17 cellular contexts compared by ENCODE assay signal in genomic region chr6:75656479-75656878, GRCh38. TPM values are rescaled to one million over a fixed set of nuclear protein-coding genes. Genes with fewer than 3 reads are reported as not detected.
A peak's percentile ranks its signal among the peaks of the same experiment; 100 is the strongest.
DNase-seq lines count a peak whose midpoint lies in the region; ATAC-seq and TF ChIP-seq lines count a peak whose summit lies in the region.
"Had no signal": no experiment of that assay in that cellular context is flagged by ENCODE, and none has a peak within 500 bp of the region (broad histone marks: within the 10 kb centered on the region; RNA-seq: fewer than 3 reads in every experiment).

No MANE protein-coding gene starts in this region.

- CTCF ChIA-PET in HEK293T (lab: Yijun Ruan, JAX), result interaction anchor here (0.7 kb wide), 1 partner anchor 42 kb away, joined by 5 read pairs; no protein-coding TSS in a partner anchor

- no peak overlapping the region for H3K4me3 Mint-ChIP-seq in stimulated activated naive CD8-positive, alpha-beta T cell treated with anti-CD3 and anti-CD28 coated beads, Interleukin-15, Interleukin-2, amounts not matched to agents 100 ng/mL and 50 ng/mL, for 24 hours
- H3K4me3 Mint-ChIP-seq in central memory CD8-positive, alpha-beta T cell, result no peak overlapping the region
- H3K4me3 Mint-ChIP-seq in type B pancreatic cell, result no peak overlapping the region
- H3K4me3 Mint-ChIP-seq: CD4-positive, alpha-beta memory T cell had no signal

- DNase-seq in stimulated activated naive CD8-positive, alpha-beta T cell treated with anti-CD3 and anti-CD28 coated beads, Interleukin-15, Interleukin-2, amounts not matched to agents 100 U/mL and 50 U/mL, for 24 hours, result no peak
- no peak for DNase-seq in HEK293T (ENCODE audit: extremely low spot score)
- DNase-seq in central memory CD8-positive, alpha-beta T cell (ENCODE audit: low spot score in 2 of 2), result no peak
- DNase-seq in type B pancreatic cell (ENCODE audit: extremely low spot score, unreplicated experiment), result no peak
- DNase-seq in DMS153 treated with DMSO at 0.1 percent for 48 hours (lab: John Stamatoyannopoulos, UW; ENCODE audit: unreplicated experiment), result no peak
- no peak for DNase-seq in medulla oblongata (ENCODE audit: extremely low spot score)
- DNase-seq: adrenal gland; CD4-positive, alpha-beta memory T cell; heart left ventricle; mesendoderm; NCI-H1436 treated with DMSO at 0.1 percent for 48 hours; NCI-H446; right cardiac atrium; WERI-Rb-1 had no signal

- H3K27me3 Mint-ChIP-seq in stimulated activated naive CD8-positive, alpha-beta T cell treated with anti-CD3 and anti-CD28 coated beads, Interleukin-15, Interleukin-2, amounts not matched to agents 100 ng/mL and 50 ng/mL, for 24 hours, result no peaks in the 10 kb centered on the region
- H3K27me3 Mint-ChIP-seq in central memory CD8-positive, alpha-beta T cell, result no peaks in the 10 kb centered on the region
- H3K27me3 Mint-ChIP-seq in type B pancreatic cell, result no peaks in the 10 kb centered on the region
- H3K27me3 Mint-ChIP-seq: CD4-positive, alpha-beta memory T cell had no signal

- H3K27ac Mint-ChIP-seq in stimulated activated naive CD8-positive, alpha-beta T cell treated with anti-CD3 and anti-CD28 coated beads, Interleukin-15, Interleukin-2, amounts not matched to agents 100 ng/mL and 50 ng/mL, for 24 hours, result peak overlapping the region; percentile 21
- peak overlapping the region; percentile 20 for H3K27ac Mint-ChIP-seq in central memory CD8-positive, alpha-beta T cell (ENCODE audit: low read depth)
- H3K27ac Mint-ChIP-seq in type B pancreatic cell, result peak overlapping the region; percentile 57

- H3K9me3 Mint-ChIP-seq in stimulated activated naive CD8-positive, alpha-beta T cell treated with anti-CD3 and anti-CD28 coated beads, Interleukin-15, Interleukin-2, amounts not matched to agents 100 ng/mL and 50 ng/mL, for 24 hours, result no peaks in the 10 kb centered on the region
- no peaks in the 10 kb centered on the region for H3K9me3 Mint-ChIP-seq in central memory CD8-positive, alpha-beta T cell
- no peaks in the 10 kb centered on the region for H3K9me3 Mint-ChIP-seq in type B pancreatic cell
- H3K9me3 Mint-ChIP-seq: CD4-positive, alpha-beta memory T cell had no signal

- no peak for TF ChIP-seq CTCF in type B pancreatic cell (conservative IDR thresholded peaks at IDR 0.05)

- H3K36me3 Mint-ChIP-seq in stimulated activated naive CD8-positive, alpha-beta T cell treated with anti-CD3 and anti-CD28 coated beads, Interleukin-15, Interleukin-2, amounts not matched to agents 100 ng/mL and 50 ng/mL, for 24 hours (ENCODE audit: low read depth), result peaks cover 55% of the 10 kb centered on the region
- peaks cover 43% of the 10 kb centered on the region for H3K36me3 Mint-ChIP-seq in central memory CD8-positive, alpha-beta T cell (ENCODE audit: insufficient read depth)
- H3K36me3 Mint-ChIP-seq in type B pancreatic cell, result peaks cover 53% of the 10 kb centered on the region

- H3K4me1 Mint-ChIP-seq in stimulated activated naive CD8-positive, alpha-beta T cell treated with anti-CD3 and anti-CD28 coated beads, Interleukin-15, Interleukin-2, amounts not matched to agents 100 ng/mL and 50 ng/mL, for 24 hours (ENCODE audit: low read depth), result peaks cover 4% of the 10 kb centered on the region
- H3K4me1 Mint-ChIP-seq in central memory CD8-positive, alpha-beta T cell, result peaks cover 9% of the 10 kb centered on the region
- no peaks in the 10 kb centered on the region for H3K4me1 Mint-ChIP-seq in type B pancreatic cell (ENCODE audit: unreplicated experiment)

- ATAC-seq in stimulated activated naive CD8-positive, alpha-beta T cell treated with anti-CD3 and anti-CD28 coated beads, Interleukin-15, Interleukin-2, amounts not matched to agents 100 U/mL and 50 U/mL, for 24 hours, result no peak
- no peak for ATAC-seq in central memory CD8-positive, alpha-beta T cell (replicated peaks; ENCODE audit: extremely low read depth, poor library complexity, severe bottlenecking)
- ATAC-seq in GM21360 (IDR thresholded peaks at IDR 0.05; ENCODE audit: unreplicated experiment), result no peak
- ATAC-seq: heart left ventricle, HepG2, right cardiac atrium had no signal

- POLR2A ChIA-PET in HEK293T (lab: Yijun Ruan, JAX), result no interaction called here

TF ChIP-seq in HEK293T, 16 proteins besides CTCF, POLR2A, EP300 and RAD21:
- TF ChIP-seq L3MBTL2 (conservative IDR thresholded peaks at IDR 0.05) (no peak), SUZ12 (IDR thresholded peaks at IDR 0.05) (no peak), ZNF384 (IDR thresholded peaks at IDR 0.05) (no peak), HDGF (IDR thresholded peaks at IDR 0.05; ENCODE audit: borderline replicate concordance) (no peak), CTBP1 (IDR thresholded peaks at IDR 0.05; ENCODE audit: borderline replicate concordance) (no peak), SP1 (IDR thresholded peaks at IDR 0.05) (no peak)
- TF ChIP-seq, protein P1, sequence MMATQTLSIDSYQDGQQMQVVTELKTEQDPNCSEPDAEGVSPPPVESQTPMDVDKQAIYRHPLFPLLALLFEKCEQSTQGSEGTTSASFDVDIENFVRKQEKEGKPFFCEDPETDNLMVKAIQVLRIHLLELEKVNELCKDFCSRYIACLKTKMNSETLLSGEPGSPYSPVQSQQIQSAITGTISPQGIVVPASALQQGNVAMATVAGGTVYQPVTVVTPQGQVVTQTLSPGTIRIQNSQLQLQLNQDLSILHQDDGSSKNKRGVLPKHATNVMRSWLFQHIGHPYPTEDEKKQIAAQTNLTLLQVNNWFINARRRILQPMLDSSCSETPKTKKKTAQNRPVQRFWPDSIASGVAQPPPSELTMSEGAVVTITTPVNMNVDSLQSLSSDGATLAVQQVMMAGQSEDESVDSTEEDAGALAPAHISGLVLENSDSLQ (IDR thresholded peaks at IDR 0.05), result peak; percentile 14; the same call in 1 of the 2 replicates

RNA-seq across cellular contexts. Expression of gene SENP6, which starts 54.8 kb away (rescaled TPM):
- total RNA-seq in type B pancreatic cell (ENCODE audit: low replicate concordance), result 92.2 and 104 TPM in 2 replicates
